Comparison of ENCODE assay signal across 16 cellular contexts in the genomic region with DNA sequence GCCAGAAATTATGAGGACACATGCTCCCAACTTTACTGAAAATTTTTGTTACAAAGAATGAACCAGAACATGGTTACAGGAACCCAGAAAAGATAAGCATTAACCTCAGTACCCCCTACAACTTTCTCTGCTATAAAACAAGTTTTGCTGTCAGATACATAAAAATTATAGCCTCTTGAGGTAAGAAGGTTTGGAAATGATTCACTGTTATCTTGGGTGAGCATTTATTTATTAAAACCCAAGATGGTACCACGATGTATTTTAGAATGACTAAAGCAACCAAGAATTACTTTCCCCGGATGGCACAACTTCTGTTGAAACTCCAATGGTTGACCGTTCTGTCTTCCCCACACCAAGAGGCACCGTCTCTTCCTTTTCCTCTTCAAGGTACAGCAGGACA.
DNase-seq lines count a peak whose midpoint lies in the region; ATAC-seq and TF ChIP-seq lines count a peak whose summit lies in the region.
"Had no signal": no experiment of that assay in that cellular context is flagged by ENCODE, and none has a peak within 500 bp of the region (broad histone marks: within the 10 kb centered on the region; RNA-seq: fewer than 3 reads in every experiment).

No MANE protein-coding gene starts in this region.

- H3K36me3 Mint-ChIP-seq in activated CD4-positive, alpha-beta T cell treated with anti-CD3 and anti-CD28 coated beads for 36 hours (ENCODE audit: low read depth): peaks cover 7% of the 10 kb centered on the region
- peaks cover 9% of the 10 kb centered on the region for H3K36me3 Mint-ChIP-seq in CD4-positive, alpha-beta T cell (ENCODE audit: low read depth)
- peaks cover 22% of the 10 kb centered on the region for H3K36me3 Mint-ChIP-seq in activated T-helper 2 cell treated with anti-CD3 and anti-CD28 coated beads, Interferon-gamma antibody, Interleukin-2, Interleukin-4, amounts not matched to agents 10 μg/mL and 5 μg/mL and 100 μg/mL, durations not matched to agents 14 hours and 24 hours and 36 hours (ENCODE audit: low read depth)

- DNase-seq in activated CD4-positive, alpha-beta T cell treated with anti-CD3 and anti-CD28 coated beads for 36 hours: no peak
- DNase-seq in activated CD4-positive, alpha-beta T cell treated with anti-CD3 and anti-CD28 coated beads for 48 hours: no peak
- DNase-seq in CD4-positive, alpha-beta T cell: no peak
- no peak for DNase-seq in activated T-helper 2 cell treated with anti-CD3 and anti-CD28 coated beads, Interferon-gamma antibody, Interleukin-2, Interleukin-4, amounts not matched to agents 10 μg/mL and 5 μg/mL and 100 μg/mL, durations not matched to agents 14 hours and 24 hours and 36 hours (ENCODE audit: low spot score)
- no peak for DNase-seq in 8988T
- no peak for DNase-seq in HuH-7 (ENCODE audit: low spot score)
- no peak for DNase-seq in NCI-H2029 (lab: John Stamatoyannopoulos, UW)
- DNase-seq: H9, KG1, NCI-H2171 treated with DMSO at 0.1 percent for 48 hours, Peyer's patch, spleen had no signal

- no peaks in the 10 kb centered on the region for H3K27me3 ChIP-seq in CD4-positive, alpha-beta T cell (ENCODE audit: control insufficient read depth, insufficient read depth, low read length)
- H3K27me3 ChIP-seq in muscle layer of duodenum (ENCODE audit: low read depth, low read length): no peaks in the 10 kb centered on the region
- H3K27me3 ChIP-seq: Peyer's patch, spleen, tibial nerve had no signal

- no peak for TF ChIP-seq CTCF in CD4-positive, alpha-beta T cell (IDR thresholded peaks at IDR 0.05)

- H3K4me1 ChIP-seq in muscle layer of duodenum (ENCODE audit: control insufficient read depth in 1 of 2, insufficient read depth in 2 of 2, low read length in 2 of 2): peaks cover 4 to 21% of the 10 kb centered on the region in 2 donors

- intact Hi-C loops in activated CD4-positive, alpha-beta T cell treated with anti-CD3 and anti-CD28 coated beads for 36 hours (cut with DNase I, micrococcal nuclease): loop anchor here in 1 of 2 experiments (10.0 kb wide), 1 partner anchor 494 kb away; no protein-coding TSS in a partner anchor
- intact Hi-C loops in CD4-positive, alpha-beta T cell (cut with DNase I, micrococcal nuclease): loop anchor here in 1 of 2 experiments (10.0 kb wide), 1 partner anchor 46 kb away; no protein-coding TSS in a partner anchor
- intact Hi-C loops in activated T-helper 2 cell treated with anti-CD3 and anti-CD28 coated beads, Interferon-gamma antibody, Interleukin-2, Interleukin-4, amounts not matched to agents 10 μg/mL and 5 μg/mL and 100 μg/mL, durations not matched to agents 14 hours and 24 hours and 36 hours (cut with micrococcal nuclease): loop anchor here (10.0 kb wide), 1 partner anchor 574 kb away; no protein-coding TSS in a partner anchor

- ATAC-seq in activated CD4-positive, alpha-beta T cell treated with anti-CD3 and anti-CD28 coated beads for 36 hours: no peak
- ATAC-seq in CD4-positive, alpha-beta T cell (ENCODE audit: poor library complexity): no peak

- H3K9me3 Mint-ChIP-seq in activated CD4-positive, alpha-beta T cell treated with anti-CD3 and anti-CD28 coated beads for 36 hours (ENCODE audit: low read depth): peaks cover 2% of the 10 kb centered on the region
- peaks cover 3% of the 10 kb centered on the region for H3K9me3 Mint-ChIP-seq in CD4-positive, alpha-beta T cell
- peaks cover 8% of the 10 kb centered on the region for H3K9me3 Mint-ChIP-seq in activated T-helper 2 cell treated with anti-CD3 and anti-CD28 coated beads, Interferon-gamma antibody, Interleukin-2, Interleukin-4, amounts not matched to agents 10 μg/mL and 5 μg/mL and 100 μg/mL, durations not matched to agents 14 hours and 24 hours and 36 hours
- H3K9me3 Mint-ChIP-seq: H9 had no signal

- peaks cover 0 to 4% of the 10 kb centered on the region in 2 donors for H3K36me3 ChIP-seq in muscle layer of duodenum (ENCODE audit: control insufficient read depth in 1 of 2, insufficient read depth in 2 of 2, low read length in 2 of 2)
- H3K36me3 ChIP-seq: Peyer's patch, spleen, tibial nerve had no signal

- no peak overlapping the region for H3K27ac ChIP-seq in CD4-positive, alpha-beta T cell (ENCODE audit: low read depth, low read length)
- peak overlapping the region; percentile 62 for H3K27ac ChIP-seq in muscle layer of duodenum (ENCODE audit: low read length)
- H3K27ac ChIP-seq: parathyroid adenoma, Peyer's patch, tibial nerve had no signal

- H3K4me3 ChIP-seq in muscle layer of duodenum (ENCODE audit: low read depth in 1 of 2, low read length in 2 of 2): no peak overlapping the region
- H3K4me3 ChIP-seq: coronary artery, Peyer's patch, spleen, tibial nerve had no signal

- no peaks in the 10 kb centered on the region for H3K9me3 ChIP-seq in CD4-positive, alpha-beta T cell (ENCODE audit: control insufficient read depth, low read length)
- H3K9me3 ChIP-seq in muscle layer of duodenum (ENCODE audit: control insufficient read depth in 1 of 2, low read length in 2 of 2): no peaks in the 10 kb centered on the region
- H3K9me3 ChIP-seq: Peyer's patch, spleen, tibial nerve had no signal

- CTCF ChIA-PET in activated CD4-positive, alpha-beta T cell treated with anti-CD3 and anti-CD28 coated beads for 36 hours (lab: Charles Lee): interaction anchor here (3.7 kb wide), 1 partner anchor 8 kb away, joined by 25 read pairs; no protein-coding TSS in a partner anchor
- CTCF ChIA-PET in CD4-positive, alpha-beta T cell (lab: Charles Lee): interaction anchor here (1.7 kb wide), 1 partner anchor 8 kb away, joined by 8 read pairs; no protein-coding TSS in a partner anchor

- no peak overlapping the region for H3K4me3 Mint-ChIP-seq in activated CD4-positive, alpha-beta T cell treated with anti-CD3 and anti-CD28 coated beads for 36 hours
- no peak overlapping the region for H3K4me3 Mint-ChIP-seq in CD4-positive, alpha-beta T cell
- no peak overlapping the region for H3K4me3 Mint-ChIP-seq in activated T-helper 2 cell treated with anti-CD3 and anti-CD28 coated beads, Interferon-gamma antibody, Interleukin-2, Interleukin-4, amounts not matched to agents 10 μg/mL and 5 μg/mL and 100 μg/mL, durations not matched to agents 14 hours and 24 hours and 36 hours (ENCODE audit: low read depth)
- H3K4me3 Mint-ChIP-seq: H9 had no signal

- POLR2A ChIA-PET in activated CD4-positive, alpha-beta T cell treated with anti-CD3 and anti-CD28 coated beads for 36 hours (lab: Charles Lee): no interaction called here
- POLR2A ChIA-PET in CD4-positive, alpha-beta T cell (lab: Charles Lee): interaction anchor here (0.6 to 1.6 kb wide), 2 partner anchors 13 to 87 kb away, joined by 4 to 8 read pairs; no protein-coding TSS in a partner anchor

- H3K27ac Mint-ChIP-seq in activated CD4-positive, alpha-beta T cell treated with anti-CD3 and anti-CD28 coated beads for 36 hours: peak overlapping the region; percentile 37
- peak overlapping the region; percentile 8 for H3K27ac Mint-ChIP-seq in CD4-positive, alpha-beta T cell
- H3K27ac Mint-ChIP-seq in activated T-helper 2 cell treated with anti-CD3 and anti-CD28 coated beads, Interferon-gamma antibody, Interleukin-2, Interleukin-4, amounts not matched to agents 10 μg/mL and 5 μg/mL and 100 μg/mL, durations not matched to agents 14 hours and 24 hours and 36 hours: peak overlapping the region; percentile 12

- H3K27me3 Mint-ChIP-seq in activated CD4-positive, alpha-beta T cell treated with anti-CD3 and anti-CD28 coated beads for 36 hours: no peaks in the 10 kb centered on the region
- H3K27me3 Mint-ChIP-seq in CD4-positive, alpha-beta T cell: no peaks in the 10 kb centered on the region
- no peaks in the 10 kb centered on the region for H3K27me3 Mint-ChIP-seq in activated T-helper 2 cell treated with anti-CD3 and anti-CD28 coated beads, Interferon-gamma antibody, Interleukin-2, Interleukin-4, amounts not matched to agents 10 μg/mL and 5 μg/mL and 100 μg/mL, durations not matched to agents 14 hours and 24 hours and 36 hours (ENCODE audit: low read depth)

- H3K4me1 Mint-ChIP-seq in activated CD4-positive, alpha-beta T cell treated with anti-CD3 and anti-CD28 coated beads for 36 hours: peaks cover 77% of the 10 kb centered on the region
- H3K4me1 Mint-ChIP-seq in CD4-positive, alpha-beta T cell (ENCODE audit: low read depth): peaks cover 78% of the 10 kb centered on the region
- peaks cover 65% of the 10 kb centered on the region for H3K4me1 Mint-ChIP-seq in activated T-helper 2 cell treated with anti-CD3 and anti-CD28 coated beads, Interferon-gamma antibody, Interleukin-2, Interleukin-4, amounts not matched to agents 10 μg/mL and 5 μg/mL and 100 μg/mL, durations not matched to agents 14 hours and 24 hours and 36 hours (ENCODE audit: low read depth)
